In genomic region chr3:38130631-38131065, GRCh38 we compare ENCODE assay signal across 1 cellular context.
TF ChIP-seq lines count a peak whose summit lies in the region.

No MANE protein-coding gene starts in this region.

TF ChIP-seq in HepG2, 621 proteins besides CTCF, POLR2A, EP300 and RAD21 (continued from another document and continues in another):
- TF ChIP-seq DBP (CRISPR knock-in tag; IDR thresholded peaks at IDR 0.05; ENCODE audit: not compliant biosample characterization), result no peak
- no peak for TF ChIP-seq ZHX1 (CRISPR knock-in tag; IDR thresholded peaks at IDR 0.05; ENCODE audit: low read depth)
- no peak for TF ChIP-seq ZNF598 (CRISPR knock-in tag; IDR thresholded peaks at IDR 0.05; ENCODE audit: borderline replicate concordance)
- no peak for TF ChIP-seq ZNF337 (CRISPR knock-in tag; IDR thresholded peaks at IDR 0.05; ENCODE audit: borderline replicate concordance, low read depth)
- no peak for TF ChIP-seq HNRNPLL (IDR thresholded peaks at IDR 0.05; ENCODE audit: low read depth, low read length, poor library complexity, severe bottlenecking)
- no peak for TF ChIP-seq ATRX (CRISPR knock-in tag; IDR thresholded peaks at IDR 0.05; ENCODE audit: borderline replicate concordance)
- TF ChIP-seq ZNF350 (CRISPR knock-in tag; IDR thresholded peaks at IDR 0.05; ENCODE audit: borderline replicate concordance, low read depth), result peak; percentile 23; the same call in 1 of the 2 replicates
- TF ChIP-seq HBP1 (CRISPR knock-in tag; IDR thresholded peaks at IDR 0.05; ENCODE audit: low read depth), result no peak
- TF ChIP-seq ATF7 (IDR thresholded peaks at IDR 0.05), result no peak
- 0 out of 2 replicates have a peak, but pooled peaks have one; percentile 33 for TF ChIP-seq ATF7 (CRISPR knock-in tag; IDR thresholded peaks at IDR 0.05)
- TF ChIP-seq REXO4 (CRISPR knock-in tag; IDR thresholded peaks at IDR 0.05; ENCODE audit: borderline replicate concordance), result no peak
- no peak for TF ChIP-seq SNAI1 (CRISPR knock-in tag; IDR thresholded peaks at IDR 0.05; ENCODE audit: borderline replicate concordance)
- no peak for TF ChIP-seq ZNF224 (CRISPR knock-in tag; IDR thresholded peaks at IDR 0.05)
- peak; percentile 59; the same call in 1 of the 2 replicates for TF ChIP-seq ZSCAN25 (CRISPR knock-in tag; IDR thresholded peaks at IDR 0.05)
- TF ChIP-seq ZFYVE20 (CRISPR knock-in tag; IDR thresholded peaks at IDR 0.05; ENCODE audit: borderline replicate concordance, low read depth), result no peak
- TF ChIP-seq ZNF496 (CRISPR knock-in tag; IDR thresholded peaks at IDR 0.05; ENCODE audit: insufficient replicate concordance), result no peak
- TF ChIP-seq KMT2A (CRISPR knock-in tag; IDR thresholded peaks at IDR 0.05), result no peak
- TF ChIP-seq ZUFSP (CRISPR knock-in tag; IDR thresholded peaks at IDR 0.05; ENCODE audit: borderline replicate concordance), result no peak
- peak; percentile 71 for TF ChIP-seq ARID5B (CRISPR knock-in tag; IDR thresholded peaks at IDR 0.05)
- no peak for TF ChIP-seq KDM4B (CRISPR knock-in tag; IDR thresholded peaks at IDR 0.05)
- no peak for TF ChIP-seq CCDC6 (CRISPR knock-in tag; IDR thresholded peaks at IDR 0.05)
- TF ChIP-seq HOXA3 (CRISPR knock-in tag; IDR thresholded peaks at IDR 0.05), result peak; percentile 75; the same call in 1 of the 2 replicates
- no peak for TF ChIP-seq ZNF790 (CRISPR knock-in tag; IDR thresholded peaks at IDR 0.05; ENCODE audit: borderline replicate concordance)
- no peak for TF ChIP-seq ZHX2 (IDR thresholded peaks at IDR 0.05; ENCODE audit: low read depth)
- TF ChIP-seq ZHX2 (CRISPR knock-in tag; IDR thresholded peaks at IDR 0.05; ENCODE audit: borderline replicate concordance), result no peak
- TF ChIP-seq POGZ (CRISPR knock-in tag; IDR thresholded peaks at IDR 0.05), result peak; percentile 49; the same call in 1 of the 2 replicates
- no peak for TF ChIP-seq MED13 (CRISPR knock-in tag; IDR thresholded peaks at IDR 0.05)
- TF ChIP-seq ZMAT3 (CRISPR knock-in tag; conservative IDR thresholded peaks at IDR 0.05), result no peak
- TF ChIP-seq KLF11 (CRISPR knock-in tag; IDR thresholded peaks at IDR 0.05), result no peak
- no peak for TF ChIP-seq PHF20 (CRISPR knock-in tag; IDR thresholded peaks at IDR 0.05)
- no peak for TF ChIP-seq ZNF292 (CRISPR knock-in tag; IDR thresholded peaks at IDR 0.05; ENCODE audit: borderline replicate concordance, low read depth)
- TF ChIP-seq SIX4 (CRISPR knock-in tag; IDR thresholded peaks at IDR 0.05), result no peak
- no peak for TF ChIP-seq ZNF484 (CRISPR knock-in tag; IDR thresholded peaks at IDR 0.05; ENCODE audit: borderline replicate concordance, low read depth)
- TF ChIP-seq ZNF773 (CRISPR knock-in tag; IDR thresholded peaks at IDR 0.05; ENCODE audit: borderline replicate concordance), result no peak
- TF ChIP-seq GABPA (IDR thresholded peaks at IDR 0.05; ENCODE audit: low read depth, low read length), result no peak
- TF ChIP-seq GABPA (CRISPR knock-in tag; IDR thresholded peaks at IDR 0.05; ENCODE audit: low read depth), result peak; percentile 40; the same call in 1 of the 2 replicates
- TF ChIP-seq ZNF740 (CRISPR knock-in tag; IDR thresholded peaks at IDR 0.05), result no peak
- no peak for TF ChIP-seq HOXA5 (CRISPR knock-in tag; IDR thresholded peaks at IDR 0.05)
- peak; percentile 72 for TF ChIP-seq ISL2 (CRISPR knock-in tag; IDR thresholded peaks at IDR 0.05)
- TF ChIP-seq ZNF546 (CRISPR knock-in tag; conservative IDR thresholded peaks at IDR 0.05), result no peak
- TF ChIP-seq PTBP1 (IDR thresholded peaks at IDR 0.05; ENCODE audit: low read depth, low read length, poor library complexity, severe bottlenecking), result no peak
- no peak for TF ChIP-seq MTF1 (CRISPR knock-in tag; IDR thresholded peaks at IDR 0.05)
- TF ChIP-seq CBX2 (IDR thresholded peaks at IDR 0.05; ENCODE audit: low read depth, low read length), result no peak
- TF ChIP-seq CBX2 (CRISPR knock-in tag; IDR thresholded peaks at IDR 0.05; ENCODE audit: low read depth), result no peak
- TF ChIP-seq CREBL2 (CRISPR knock-in tag; IDR thresholded peaks at IDR 0.05; ENCODE audit: borderline replicate concordance), result no peak
- TF ChIP-seq RFXAP (CRISPR knock-in tag; IDR thresholded peaks at IDR 0.05; ENCODE audit: borderline replicate concordance), result no peak
- no peak for TF ChIP-seq ZNF335 (CRISPR knock-in tag; IDR thresholded peaks at IDR 0.05)
